In genomic region chr12:131990066-131990979, GRCh38 we compare ENCODE assay signal across 16 cellular contexts. TPM values are rescaled to one million over a fixed set of nuclear protein-coding genes. Genes with fewer than 3 reads are reported as not detected.
DNase-seq lines count a peak whose midpoint lies in the region; ATAC-seq and TF ChIP-seq lines count a peak whose summit lies in the region.
"Had no signal": no experiment of that assay in that cellular context is flagged by ENCODE, and none has a peak within 500 bp of the region (broad histone marks: within the 10 kb centered on the region; RNA-seq: fewer than 3 reads in every experiment).

No MANE protein-coding gene starts in this region.

- no peak for ATAC-seq in CD4-positive, alpha-beta T cell (ENCODE audit: poor library complexity)
- ATAC-seq in GM19395 (IDR thresholded peaks at IDR 0.05; ENCODE audit: unreplicated experiment): no peak
- ATAC-seq: effector memory CD8-positive, alpha-beta T cell; upper lobe of right lung had no signal

- H3K4me3 ChIP-seq in SK-N-MC: peak overlapping the region; percentile 2; the same call in 1 of the 2 replicates
- H3K4me3 ChIP-seq: upper lobe of right lung had no signal

- POLR2A ChIA-PET in CD4-positive, alpha-beta T cell (lab: Charles Lee): no interaction called here

- no peak for TF ChIP-seq CTCF in CD4-positive, alpha-beta T cell (IDR thresholded peaks at IDR 0.05)

- H3K36me3 ChIP-seq in SK-N-MC (ENCODE audit: insufficient read depth, low read length): peaks cover 57% of the 10 kb centered on the region

- no peaks in the 10 kb centered on the region for H3K27me3 Mint-ChIP-seq in CD4-positive, alpha-beta T cell
- H3K27me3 Mint-ChIP-seq in activated T-helper 1 cell treated with anti-CD3 and anti-CD28 coated beads, Interleukin-12 subunit alpha, Interleukin-12 subunit beta, Interleukin-2, Interleukin-4 antibody, amounts not matched to agents 30 ng/mL and 10 ng/mL and 1 ng/mL, durations not matched to agents 14 hours and 24 hours and 36 hours (ENCODE audit: insufficient read depth): no peaks in the 10 kb centered on the region
- H3K27me3 Mint-ChIP-seq: effector memory CD8-positive, alpha-beta T cell had no signal

- no peaks in the 10 kb centered on the region for H3K4me1 Mint-ChIP-seq in CD4-positive, alpha-beta T cell (ENCODE audit: low read depth)
- H3K4me1 Mint-ChIP-seq in activated T-helper 1 cell treated with anti-CD3 and anti-CD28 coated beads, Interleukin-12 subunit alpha, Interleukin-12 subunit beta, Interleukin-2, Interleukin-4 antibody, amounts not matched to agents 30 ng/mL and 10 ng/mL and 1 ng/mL, durations not matched to agents 14 hours and 24 hours and 36 hours (ENCODE audit: low read depth): no peaks in the 10 kb centered on the region

- H3K27ac Mint-ChIP-seq in CD4-positive, alpha-beta T cell: no peak overlapping the region
- no peak overlapping the region for H3K27ac Mint-ChIP-seq in activated T-helper 1 cell treated with anti-CD3 and anti-CD28 coated beads, Interleukin-12 subunit alpha, Interleukin-12 subunit beta, Interleukin-2, Interleukin-4 antibody, amounts not matched to agents 30 ng/mL and 10 ng/mL and 1 ng/mL, durations not matched to agents 14 hours and 24 hours and 36 hours
- H3K27ac Mint-ChIP-seq: effector memory CD8-positive, alpha-beta T cell had no signal

- H3K9ac ChIP-seq in SK-N-MC (ENCODE audit: insufficient read length): no peak overlapping the region

- peaks cover 96% of the 10 kb centered on the region for H3K36me3 Mint-ChIP-seq in CD4-positive, alpha-beta T cell (ENCODE audit: low read depth)
- peaks cover 58% of the 10 kb centered on the region for H3K36me3 Mint-ChIP-seq in activated T-helper 1 cell treated with anti-CD3 and anti-CD28 coated beads, Interleukin-12 subunit alpha, Interleukin-12 subunit beta, Interleukin-2, Interleukin-4 antibody, amounts not matched to agents 30 ng/mL and 10 ng/mL and 1 ng/mL, durations not matched to agents 14 hours and 24 hours and 36 hours (ENCODE audit: low read depth)

- peak; percentile 6 for DNase-seq in DMS 273 (lab: John Stamatoyannopoulos, UW; ENCODE audit: unreplicated experiment)
- DNase-seq in DMS 273 treated with DMSO at 0.1 percent for 48 hours (lab: John Stamatoyannopoulos, UW): no peak
- DNase-seq in SK-N-MC (ENCODE audit: low read depth, low spot score): no peak
- peak; percentile 59 for DNase-seq in iPS DF 19.7 (ENCODE audit: low read depth, low spot score)
- DNase-seq in renal cortical epithelial cell (ENCODE audit: low read depth): peak; percentile 53
- DNase-seq in CD4-positive, alpha-beta T cell: no peak
- no peak for DNase-seq in activated T-helper 1 cell treated with anti-CD3 and anti-CD28 coated beads, Interleukin-12 subunit alpha, Interleukin-12 subunit beta, Interleukin-2, Interleukin-4 antibody, amounts not matched to agents 30 ng/mL and 10 ng/mL and 1 ng/mL, durations not matched to agents 14 hours and 24 hours and 36 hours (ENCODE audit: low spot score)
- DNase-seq: Calu3; effector memory CD8-positive, alpha-beta T cell; NCI-H524; SHP77 treated with DMSO at 0.1 percent for 48 hours; stimulated activated CD8-positive, alpha-beta memory T cell treated with anti-CD3 and anti-CD28 coated beads, Interleukin-4, amount 100 ng/mL, for 48 hours; upper lobe of right lung had no signal

- H3K9me3 Mint-ChIP-seq in CD4-positive, alpha-beta T cell: no peaks in the 10 kb centered on the region
- H3K9me3 Mint-ChIP-seq in activated T-helper 1 cell treated with anti-CD3 and anti-CD28 coated beads, Interleukin-12 subunit alpha, Interleukin-12 subunit beta, Interleukin-2, Interleukin-4 antibody, amounts not matched to agents 30 ng/mL and 10 ng/mL and 1 ng/mL, durations not matched to agents 14 hours and 24 hours and 36 hours: no peaks in the 10 kb centered on the region
- H3K9me3 Mint-ChIP-seq: effector memory CD8-positive, alpha-beta T cell had no signal

- H3K4me3 Mint-ChIP-seq in CD4-positive, alpha-beta T cell: no peak overlapping the region
- H3K4me3 Mint-ChIP-seq in activated T-helper 1 cell treated with anti-CD3 and anti-CD28 coated beads, Interleukin-12 subunit alpha, Interleukin-12 subunit beta, Interleukin-2, Interleukin-4 antibody, amounts not matched to agents 30 ng/mL and 10 ng/mL and 1 ng/mL, durations not matched to agents 14 hours and 24 hours and 36 hours: no peak overlapping the region
- H3K4me3 Mint-ChIP-seq: effector memory CD8-positive, alpha-beta T cell had no signal

- CTCF ChIA-PET in CD4-positive, alpha-beta T cell (lab: Charles Lee): no interaction called here

- peak overlapping the region; percentile 71 for H3K27ac ChIP-seq in SK-N-MC
- no peak overlapping the region for H3K27ac ChIP-seq in CD4-positive, alpha-beta T cell (ENCODE audit: low read depth, low read length)
- H3K27ac ChIP-seq: 22Rv1, upper lobe of right lung, VCaP had no signal

- intact Hi-C loops in CD4-positive, alpha-beta T cell (cut with DNase I, micrococcal nuclease): no loop called here
- intact Hi-C loops in activated T-helper 1 cell treated with anti-CD3 and anti-CD28 coated beads, Interleukin-12 subunit alpha, Interleukin-12 subunit beta, Interleukin-2, Interleukin-4 antibody, amounts not matched to agents 30 ng/mL and 10 ng/mL and 1 ng/mL, durations not matched to agents 14 hours and 24 hours and 36 hours (cut with micrococcal nuclease): no loop called here

- no peaks in the 10 kb centered on the region for H3K9me3 ChIP-seq in SK-N-MC (ENCODE audit: low read depth, low read length)
- H3K9me3 ChIP-seq in CD4-positive, alpha-beta T cell (ENCODE audit: control insufficient read depth, low read length): no peaks in the 10 kb centered on the region
- H3K9me3 ChIP-seq: upper lobe of right lung had no signal

- H3K27me3 ChIP-seq in CD4-positive, alpha-beta T cell (ENCODE audit: control insufficient read depth, insufficient read depth, low read length): no peaks in the 10 kb centered on the region
- H3K27me3 ChIP-seq: upper lobe of right lung had no signal

RNA-seq across cellular contexts. Expression of gene EP400, which starts 40.6 kb away (rescaled TPM):
- 4.0 and 28.1 TPM in 2 replicates for total RNA-seq in renal cortical epithelial cell
- total RNA-seq in CD4-positive, alpha-beta T cell: 10 to 100 TPM; 56.4 to 56.5 TPM
- 66.6 TPM in 2 replicates for total RNA-seq in activated T-helper 1 cell treated with anti-CD3 and anti-CD28 coated beads, Interleukin-12 subunit alpha, Interleukin-12 subunit beta, Interleukin-2, Interleukin-4 antibody, amounts not matched to agents 30 ng/mL and 10 ng/mL and 1 ng/mL, durations not matched to agents 14 hours and 24 hours and 36 hours

Comparison
In these comparisons a context has a peak if more than half of its experiments do, and no peak if none do; other contexts are left out.
1. DNase-seq: peak in DMS 273 (single experiment), iPS DF 19.7 (single experiment) and renal cortical epithelial cell (single experiment); none in DMS 273 treated with DMSO at 0.1 percent for 48 hours (single experiment), SK-N-MC (single experiment), CD4-positive, alpha-beta T cell (0 of 10) and activated T-helper 1 cell treated with anti-CD3 and anti-CD28 coated beads, Interleukin-12 subunit alpha, Interleukin-12 subunit beta, Interleukin-2, Interleukin-4 antibody, amounts not matched to agents 30 ng/mL and 10 ng/mL and 1 ng/mL, durations not matched to agents 14 hours and 24 hours and 36 hours (single experiment).